ENCODE assay signal across 8 cellular contexts in genomic region chr19:18683955-18684641, GRCh38. TPM values are rescaled to one million over a fixed set of nuclear protein-coding genes. Genes with fewer than 3 reads are reported as not detected.
A peak's percentile ranks its signal among the peaks of the same experiment; 100 is the strongest.
DNase-seq lines count a peak whose midpoint lies in the region; ATAC-seq, FAIRE-seq and TF ChIP-seq lines count a peak whose summit lies in the region.

No MANE protein-coding gene starts in this region.

- FAIRE-seq in small intestine (lab: Jason Lieb, UNC): no peak

- intact Hi-C loops in posterior vena cava (cut with DNase I): no loop called here

- ATAC-seq in GM21447 (IDR thresholded peaks at IDR 0.05; ENCODE audit: unreplicated experiment): peak; percentile 29
- peak; percentile 8 for ATAC-seq in foreskin keratinocyte
- no peak for ATAC-seq in left lobe of liver
- ATAC-seq in HG02678 (IDR thresholded peaks at IDR 0.05; ENCODE audit: unreplicated experiment): no peak

- H3K36me3 ChIP-seq in SJSA1: no peaks in the 10 kb centered on the region
- H3K36me3 ChIP-seq in small intestine (ENCODE audit: control insufficient read depth in 2 of 2, insufficient read depth in 2 of 2, low read length in 2 of 2): no peaks in the 10 kb centered on the region

- TF ChIP-seq CTCF in AG09309 (IDR thresholded peaks at IDR 0.05; ENCODE audit: control insufficient read depth, insufficient read depth, low read depth, low read length, missing control alignments) (no peak), foreskin keratinocyte (conservative IDR thresholded peaks at IDR 0.05) (no peak)

- H3K4me1 ChIP-seq in SJSA1 (replicated peaks) (peaks cover 9% of the 10 kb centered on the region), foreskin keratinocyte (no peaks in the 10 kb centered on the region), small intestine (ENCODE audit: control insufficient read depth in 2 of 2, insufficient read depth in 1 of 2, low read depth in 1 of 2, low read length in 1 of 2) (peaks cover 0 to 2% of the 10 kb centered on the region in 2 donors)

- no peaks in the 10 kb centered on the region for H3K27me3 ChIP-seq in SJSA1 (replicated peaks)
- H3K27me3 ChIP-seq in foreskin keratinocyte: no peaks in the 10 kb centered on the region
- H3K27me3 ChIP-seq in small intestine (ENCODE audit: control insufficient read depth in 2 of 2, insufficient read depth in 2 of 2, low read length in 2 of 2): no peaks in the 10 kb centered on the region

- WGBS in small intestine, 3 donors: 16 to 20% (median 17%) methylated on average over 10 to 16 of the region's 16 CpGs

- H3K27ac ChIP-seq in SJSA1 (no peak overlapping the region), foreskin keratinocyte (no peak overlapping the region), small intestine (ENCODE audit: low read depth in 1 of 2, low read length in 1 of 2) (no peak overlapping the region)

- peak overlapping the region; percentile 53 for H3K4me3 ChIP-seq in AG09309 (ENCODE audit: control insufficient read depth, low read depth, low read length)
- peak overlapping the region; percentile 62 for H3K4me3 ChIP-seq in SJSA1
- peak overlapping the region; percentile 61 to 71 for H3K4me3 ChIP-seq in small intestine (ENCODE audit: low read depth in 1 of 2, low read length in 2 of 2)

- DNase-seq in AG09309 (ENCODE audit: low read depth): no peak
- DNase-seq in SJSA1 (ENCODE audit: low read depth in 1 of 2, low spot score in 2 of 2): no peak
- DNase-seq in foreskin keratinocyte: no peak
- DNase-seq in small intestine: no peak
- DNase-seq in left lobe of liver (ENCODE audit: low spot score): no peak
- DNase-seq in posterior vena cava (ENCODE audit: low spot score): no peak

- H3K9me3 ChIP-seq in SJSA1 (replicated peaks) (no peaks in the 10 kb centered on the region), small intestine (ENCODE audit: control insufficient read depth, low read depth) (no peaks in the 10 kb centered on the region)

RNA-seq across cellular contexts. Expression of gene CRTC1, which starts 0.6 kb away (rescaled TPM):
- 1.3 and 2.5 TPM in 2 replicates for total RNA-seq in SJSA1 (2014; rRNA removed; shearing (Covaris generic))
- total RNA-seq in foreskin keratinocyte (1.7 and 1.9 TPM in 2 replicates), left lobe of liver (6.2 TPM), posterior vena cava (10 to 100 TPM in 1 of 2 donors, 1 to 10 TPM in 1; 9.3 to 15.7 TPM)
- polyA plus RNA-seq in foreskin keratinocyte (2.9 and 3.5 TPM in 2 replicates), small intestine (1 to 10 TPM; 5.8 to 7.3 (median 6.2) TPM)

RNA-seq across cellular contexts. Expression of gene KLHL26, which starts 47.3 kb away (rescaled TPM):
- 3.3 and 5.8 TPM in 2 replicates for total RNA-seq in SJSA1 (2014; rRNA removed; shearing (Covaris generic))
- total RNA-seq in foreskin keratinocyte (2.4 and 2.8 TPM in 2 replicates), left lobe of liver (6.1 TPM), posterior vena cava (10 to 100 TPM; 14.5 to 17.6 TPM)
- polyA plus RNA-seq in foreskin keratinocyte (1.5 and 1.8 TPM in 2 replicates), small intestine (1 to 10 TPM; 1.6 to 4.7 (median 2.2) TPM)

Comparison
In these comparisons a context has a peak if more than half of its experiments do, and no peak if none do; other contexts are left out.
1. ATAC-seq: peak in GM21447 (single experiment) and foreskin keratinocyte (single experiment); none in left lobe of liver (single experiment) and HG02678 (single experiment).
2. Peak in every context shown above with its lines, with median percentiles within 50 percentile points of each other: H3K4me3 ChIP-seq.